ENCODE assay signal across 14 cellular contexts in genomic region chr7:142030294-142030693, GRCh38. TPM values are rescaled to one million over a fixed set of nuclear protein-coding genes. Genes with fewer than 3 reads are reported as not detected.
DNase-seq lines count a peak whose midpoint lies in the region; ATAC-seq and TF ChIP-seq lines count a peak whose summit lies in the region.
"Had no signal": no experiment of that assay in that cellular context is flagged by ENCODE, and none has a peak within 500 bp of the region (broad histone marks: within the 10 kb centered on the region; RNA-seq: fewer than 3 reads in every experiment).

No MANE protein-coding gene starts in this region.

- TF ChIP-seq CTCF in H9 (conservative IDR thresholded peaks at IDR 0.05) (peak; percentile 40; the same call in 1 of the 3 replicates), chondrocyte (IDR thresholded peaks at IDR 0.05) (peak; percentile 21)

- no peak overlapping the region for H2AK5ac ChIP-seq in H9 (ENCODE audit: insufficient read length, low read length)

- no peak overlapping the region for H3K4me3 ChIP-seq in naive thymus-derived CD4-positive, alpha-beta T cell (ENCODE audit: low read length)
- H3K4me3 ChIP-seq in aorta (ENCODE audit: low read length in 2 of 2) = no peak overlapping the region
- H3K4me3 ChIP-seq: sigmoid colon had no signal

- H3K4me1 ChIP-seq in H9 (ENCODE audit: insufficient read depth, low read length) (no peaks in the 10 kb centered on the region), aorta (ENCODE audit: control insufficient read depth in 1 of 2, insufficient read depth in 2 of 2, low read length in 2 of 2) (peaks cover 0 to 5% of the 10 kb centered on the region in 2 donors)
- H3K4me1 ChIP-seq in naive thymus-derived CD4-positive, alpha-beta T cell (ENCODE audit: control insufficient read depth in 2 of 2, insufficient read depth in 2 of 2, low read length in 2 of 2) = no peaks in the 10 kb centered on the region
- H3K4me1 ChIP-seq: sigmoid colon had no signal

- intact Hi-C loops in naive thymus-derived CD4-positive, alpha-beta T cell (cut with micrococcal nuclease) = no loop called here
- intact Hi-C loops in aorta (cut with DNase I) = no loop called here

- H3T11ph ChIP-seq in H9 (ENCODE audit: low read length) = no peak overlapping the region

- no peak overlapping the region for H4K91ac ChIP-seq in H9 (ENCODE audit: insufficient read length, low read depth, low read length)

- no peak overlapping the region for H2BK20ac ChIP-seq in H9 (ENCODE audit: low read depth, low read length, poor library complexity, severe bottlenecking)

- no peak for DNase-seq in H9
- DNase-seq in NOMO-1 treated with DMSO at 0.1 percent for 48 hours (lab: John Stamatoyannopoulos, UW; ENCODE audit: unreplicated experiment) = peak; percentile 23
- no peak for DNase-seq in chondrocyte (ENCODE audit: low spot score)
- DNase-seq in naive thymus-derived CD4-positive, alpha-beta T cell = no peak
- DNase-seq in aorta = no peak
- DNase-seq in stimulated activated CD4-positive, alpha-beta T cell treated with anti-CD3 and anti-CD28 coated beads, Interleukin-2, amount 100 ng/mL, for 24 hours = no peak
- DNase-seq in NCI-H1694 treated with DMSO at 0.1 percent for 48 hours (lab: John Stamatoyannopoulos, UW) = no peak
- DNase-seq in stimulated activated CD4-positive, alpha-beta T cell treated with anti-CD3 and anti-CD28 coated beads, Interleukin-1b, Interleukin-23, amount 100 ng/mL, for 48 hours = no peak
- DNase-seq: activated naive CD8-positive, alpha-beta T cell treated with anti-CD3 and anti-CD28 coated beads, Interleukin-2, amount 10 ng/mL, durations not matched to agents 7 days and 5 days; COR-L47; NCI-H526; sigmoid colon had no signal

- H3K9me3 Mint-ChIP-seq in H9 = no peaks in the 10 kb centered on the region
- H3K9me3 Mint-ChIP-seq in chondrocyte (ENCODE audit: low read depth) = no peaks in the 10 kb centered on the region
- no peaks in the 10 kb centered on the region for H3K9me3 Mint-ChIP-seq in naive thymus-derived CD4-positive, alpha-beta T cell
- H3K9me3 Mint-ChIP-seq: activated naive CD8-positive, alpha-beta T cell treated with anti-CD3 and anti-CD28 coated beads, Interleukin-2, amount 10 ng/mL, durations not matched to agents 7 days and 5 days had no signal

- CTCF ChIA-PET in naive thymus-derived CD4-positive, alpha-beta T cell (lab: Charles Lee) = no interaction called here

- H3K18ac ChIP-seq in H9 (ENCODE audit: insufficient read length, low read depth, low read length) = no peak overlapping the region

- H3K56ac ChIP-seq in H9 (ENCODE audit: insufficient read length, low read depth, low read length) = no peak overlapping the region

- WGBS in H9 (ENCODE audit: extremely low coverage, insufficient read length, low lambda C conversion rate) = no CpG with 5 or more reads among the region's 3 CpGs
- WGBS in aorta, 2 donors = 73% methylated on average over 3 of the region's 3 CpGs

- no peak overlapping the region for H3K14ac ChIP-seq in H9 (ENCODE audit: insufficient read depth, low read length)

- H3K27ac ChIP-seq in H9 (ENCODE audit: insufficient read length, low read depth, low read length) = no peak overlapping the region
- H3K27ac ChIP-seq in naive thymus-derived CD4-positive, alpha-beta T cell (ENCODE audit: low read depth, low read length) = no peak overlapping the region
- no peak overlapping the region for H3K27ac ChIP-seq in aorta (ENCODE audit: low read depth in 1 of 2, low read length in 2 of 2)
- H3K27ac ChIP-seq: KMS-11, sigmoid colon had no signal

- no peak overlapping the region for H2BK12ac ChIP-seq in H9 (ENCODE audit: insufficient read length, low read depth, low read length)

- no peak overlapping the region for H3K4ac ChIP-seq in H9 (ENCODE audit: low read depth, low read length)

- H3K9ac ChIP-seq in H9 (ENCODE audit: extremely low read depth, insufficient read length, low read length) = no peak overlapping the region
- H3K9ac ChIP-seq: KMS-11 had no signal

- H3K23me2 ChIP-seq in H9 (ENCODE audit: insufficient read length, low read depth, low read length, poor library complexity, severe bottlenecking) = no peaks in the 10 kb centered on the region

- no peak overlapping the region for H3K27ac Mint-ChIP-seq in H9
- no peak overlapping the region for H3K27ac Mint-ChIP-seq in chondrocyte (ENCODE audit: unreplicated experiment)
- H3K27ac Mint-ChIP-seq in naive thymus-derived CD4-positive, alpha-beta T cell = no peak overlapping the region
- H3K27ac Mint-ChIP-seq: activated naive CD8-positive, alpha-beta T cell treated with anti-CD3 and anti-CD28 coated beads, Interleukin-2, amount 10 ng/mL, durations not matched to agents 7 days and 5 days had no signal

- H2BK15ac ChIP-seq in H9 (ENCODE audit: low read depth, low read length) = no peak overlapping the region

- H3K36me3 Mint-ChIP-seq in H9 (ENCODE audit: insufficient read depth in 1 of 3, low read depth in 3 of 3) = no peaks in the 10 kb centered on the region
- no peaks in the 10 kb centered on the region for H3K36me3 Mint-ChIP-seq in chondrocyte (ENCODE audit: low read depth)
- no peaks in the 10 kb centered on the region for H3K36me3 Mint-ChIP-seq in naive thymus-derived CD4-positive, alpha-beta T cell
- H3K36me3 Mint-ChIP-seq: activated naive CD8-positive, alpha-beta T cell treated with anti-CD3 and anti-CD28 coated beads, Interleukin-2, amount 10 ng/mL, durations not matched to agents 7 days and 5 days had no signal

- H4K8ac ChIP-seq in H9 (replicated peaks; ENCODE audit: insufficient read length, low read depth, low read length) = no peak overlapping the region

- no peak overlapping the region for H2AFZ ChIP-seq in H9 (ENCODE audit: low read length)

- H4K20me1 ChIP-seq in H9 (ENCODE audit: control insufficient read depth, insufficient read depth, insufficient read length) = no peaks in the 10 kb centered on the region

- H3K23ac ChIP-seq in H9 (ENCODE audit: insufficient read length, low read depth, low read length) = no peak overlapping the region

- H2BK120ac ChIP-seq in H9 (ENCODE audit: low read depth, low read length, poor library complexity, severe bottlenecking) = no peak overlapping the region

- no peak overlapping the region for H3K4me2 ChIP-seq in H9 (ENCODE audit: insufficient read depth, insufficient read length, low read length)
- H3K4me2 ChIP-seq: KMS-11 had no signal

- peak; percentile 48 for ATAC-seq in naive thymus-derived CD4-positive, alpha-beta T cell
- no peak for ATAC-seq in aorta (ENCODE audit: low FRiP score)

- H3K27me3 ChIP-seq in H9 (ENCODE audit: insufficient read depth, low read length) = no peaks in the 10 kb centered on the region
- H3K27me3 ChIP-seq in naive thymus-derived CD4-positive, alpha-beta T cell (ENCODE audit: control insufficient read depth in 2 of 2, insufficient read depth in 2 of 2, low read length in 2 of 2) = no peaks in the 10 kb centered on the region
- H3K27me3 ChIP-seq in aorta (ENCODE audit: control insufficient read depth in 1 of 2, insufficient read depth in 2 of 2, low read length in 1 of 2) = no peaks in the 10 kb centered on the region
- H3K27me3 ChIP-seq: sigmoid colon had no signal

- H3K4me1 Mint-ChIP-seq in H9 = 0 out of 4 replicates have a peak, but pooled peaks cover 0 to 2% of the 10 kb centered on the region in 2 experiments
- peaks cover 22% of the 10 kb centered on the region for H3K4me1 Mint-ChIP-seq in chondrocyte (ENCODE audit: low read depth)
- no peaks in the 10 kb centered on the region for H3K4me1 Mint-ChIP-seq in naive thymus-derived CD4-positive, alpha-beta T cell
- H3K4me1 Mint-ChIP-seq: activated naive CD8-positive, alpha-beta T cell treated with anti-CD3 and anti-CD28 coated beads, Interleukin-2, amount 10 ng/mL, durations not matched to agents 7 days and 5 days had no signal

- H4K5ac ChIP-seq in H9 (ENCODE audit: insufficient read length, low read depth, low read length) = no peak overlapping the region

- H3K27me3 Mint-ChIP-seq in H9 (ENCODE audit: low read depth) = no peaks in the 10 kb centered on the region; the same call in 1 of the 2 replicates
- H3K27me3 Mint-ChIP-seq in chondrocyte (ENCODE audit: low read depth) = peaks cover 2% of the 10 kb centered on the region
- peaks cover 2 to 27% (median 26%) of the 10 kb centered on the region in 5 donors for H3K27me3 Mint-ChIP-seq in naive thymus-derived CD4-positive, alpha-beta T cell

- no peak overlapping the region for H2BK5ac ChIP-seq in H9 (ENCODE audit: insufficient read length, low read length)

- H3K79me1 ChIP-seq in H9 (ENCODE audit: insufficient read depth, low read depth, low read length, poor library complexity, severe bottlenecking) = no peaks in the 10 kb centered on the region

- H3K79me2 ChIP-seq in H9 (ENCODE audit: insufficient read depth, low read length) = no peaks in the 10 kb centered on the region

- H3K36me3 ChIP-seq in naive thymus-derived CD4-positive, alpha-beta T cell (ENCODE audit: control insufficient read depth in 2 of 3, insufficient read depth in 3 of 3, low read length in 3 of 3) = no peaks in the 10 kb centered on the region
- H3K36me3 ChIP-seq in aorta (ENCODE audit: control insufficient read depth in 1 of 2, insufficient read depth in 2 of 2, low read length in 1 of 2) = no peaks in the 10 kb centered on the region
- H3K36me3 ChIP-seq: sigmoid colon had no signal

- H3K4me3 Mint-ChIP-seq in H9 (no peak overlapping the region), chondrocyte (ENCODE audit: unreplicated experiment) (no peak overlapping the region)
- no peak overlapping the region for H3K4me3 Mint-ChIP-seq in naive thymus-derived CD4-positive, alpha-beta T cell
- H3K4me3 Mint-ChIP-seq: activated naive CD8-positive, alpha-beta T cell treated with anti-CD3 and anti-CD28 coated beads, Interleukin-2, amount 10 ng/mL, durations not matched to agents 7 days and 5 days had no signal

- no peaks in the 10 kb centered on the region for H3K9me3 ChIP-seq in H9 (ENCODE audit: control insufficient read depth, low read depth, low read length)
- H3K9me3 ChIP-seq in naive thymus-derived CD4-positive, alpha-beta T cell (ENCODE audit: control insufficient read depth in 2 of 3, low read length in 3 of 3) = no peaks in the 10 kb centered on the region
- peaks cover 1% of the 10 kb centered on the region for H3K9me3 ChIP-seq in aorta (ENCODE audit: control insufficient read depth, low read length)
- H3K9me3 ChIP-seq: sigmoid colon had no signal

- POLR2A ChIA-PET in naive thymus-derived CD4-positive, alpha-beta T cell (lab: Charles Lee) = no interaction called here

RNA-seq across cellular contexts. Expression of gene MGAM, which starts 34.6 kb away (rescaled TPM):
- total RNA-seq in H9 (2021) (0.02 TPM in 1 of 2 replicates, not detected in the other), chondrocyte (0.10 to 0.27 TPM (median 0.17 TPM) in 3 replicates), aorta (1 to 10 TPM; 2.6 to 8.3 TPM)
- 1 to 10 TPM in 1 of 5 experiments, under 1 TPM in 3, not detected in 1; 0.08 to 2.4 (median 0.67) TPM for total RNA-seq in naive thymus-derived CD4-positive, alpha-beta T cell
- not detected for polyA plus RNA-seq in naive thymus-derived CD4-positive, alpha-beta T cell
- 1 to 10 TPM in 1 of 2 donors, under 1 TPM in 1; 0.18 to 7.0 TPM for polyA plus RNA-seq in aorta
- total RNA-seq: activated naive CD8-positive, alpha-beta T cell treated with anti-CD3 and anti-CD28 coated beads, Interleukin-2, amount 10 ng/mL, durations not matched to agents 7 days and 5 days had no signal

RNA-seq across cellular contexts. Expression of gene TAS2R38, which starts 56.7 kb away (rescaled TPM):
- total RNA-seq in H9 (2021) (not detected in 2 replicates), chondrocyte (not detected in 3 replicates), aorta (not detected)
- not detected for total RNA-seq in naive thymus-derived CD4-positive, alpha-beta T cell
- polyA plus RNA-seq in naive thymus-derived CD4-positive, alpha-beta T cell = not detected
- polyA plus RNA-seq in aorta = not detected
- total RNA-seq: activated naive CD8-positive, alpha-beta T cell treated with anti-CD3 and anti-CD28 coated beads, Interleukin-2, amount 10 ng/mL, durations not matched to agents 7 days and 5 days; sigmoid colon; urinary bladder had no signal
- polyA plus RNA-seq: sigmoid colon, urinary bladder had no signal
